8 cellular contexts compared by ENCODE assay signal in the genomic region with DNA sequence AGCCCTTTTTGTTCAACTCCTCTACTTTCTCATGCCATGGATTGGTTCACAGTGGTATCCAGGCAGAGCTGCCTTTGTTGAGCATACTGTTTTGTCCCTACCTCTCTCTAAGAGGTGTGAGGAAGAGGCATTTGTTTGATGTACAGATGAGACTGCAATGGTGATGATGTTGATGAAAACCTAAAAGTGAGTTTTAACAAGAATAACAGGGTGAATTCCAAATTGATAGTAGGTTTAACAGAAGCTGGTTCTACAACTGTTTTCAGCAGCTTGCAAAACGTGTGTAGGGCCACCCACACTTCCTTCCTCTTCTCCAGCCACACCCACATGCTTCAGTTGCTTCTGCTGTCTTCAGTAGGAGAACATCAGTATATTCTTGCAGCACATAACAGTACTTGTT. TPM values are rescaled to one million over a fixed set of nuclear protein-coding genes. Genes with fewer than 3 reads are reported as not detected.
A peak's percentile ranks its signal among the peaks of the same experiment; 100 is the strongest.
DNase-seq lines count a peak whose midpoint lies in the region; ATAC-seq and TF ChIP-seq lines count a peak whose summit lies in the region.

No MANE protein-coding gene starts in this region.

- peaks cover 31% of the 10 kb centered on the region for H3K4me1 Mint-ChIP-seq in MCF 10A (ENCODE audit: insufficient read depth, unreplicated experiment)
- peaks cover 29 to 65% of the 10 kb centered on the region in 2 donors for H3K4me1 Mint-ChIP-seq in stimulated activated naive B cell treated with anti-CD40 and anti-IgM and Interleukin-4, amounts not matched to agents 10 μg/mL and 1 μg/mL and 100 μg/mL, for 72 hours
- H3K4me1 Mint-ChIP-seq in GM23338, result peaks cover 10% of the 10 kb centered on the region; the same call in 2 of the 3 replicates

- no TSS peak for BruUV-seq in MCF 10A (replicated peaks; lab: Mats Ljungman, UMichigan)

- H2AFZ ChIP-seq in GM23338, result no peak overlapping the region

- no peak overlapping the region for H3K4me2 ChIP-seq in GM23338

- no peak overlapping the region for H3K4me3 ChIP-seq in breast epithelium
- H3K4me3 ChIP-seq in fibroblast of pulmonary artery (replicated peaks; ENCODE audit: low read depth, low read length), result no peak overlapping the region
- H3K4me3 ChIP-seq in GM23338, result no peak overlapping the region
- H3K4me3 ChIP-seq in BE2C (ENCODE audit: low read depth, low read length), result no peak overlapping the region

- TF ChIP-seq POLR2A in breast epithelium (IDR thresholded peaks at IDR 0.05), result no peak

- H3K9me3 Mint-ChIP-seq in MCF 10A (ENCODE audit: unreplicated experiment), result no peaks in the 10 kb centered on the region
- no peaks in the 10 kb centered on the region for H3K9me3 Mint-ChIP-seq in stimulated activated naive B cell treated with anti-CD40 and anti-IgM and Interleukin-4, amounts not matched to agents 10 μg/mL and 1 μg/mL and 100 μg/mL, for 72 hours
- no peaks in the 10 kb centered on the region for H3K9me3 Mint-ChIP-seq in GM23338

- ATAC-seq in HG03442 (IDR thresholded peaks at IDR 0.05; ENCODE audit: unreplicated experiment) (peak; percentile 83), GM23338 (no peak)
- ATAC-seq in stimulated activated naive B cell treated with anti-CD40 and anti-IgM and Interleukin-4, amounts not matched to agents 10 μg/mL and 1 μg/mL and 100 μg/mL, for 72 hours (replicated peaks), result peak; percentile 97 to 99

- H3K9me2 ChIP-seq in GM23338 (ENCODE audit: insufficient read depth), result no peaks in the 10 kb centered on the region

- H3K36me3 Mint-ChIP-seq in MCF 10A (ENCODE audit: insufficient read depth, unreplicated experiment) (no peaks in the 10 kb centered on the region), GM23338 (ENCODE audit: low read depth) (no peaks in the 10 kb centered on the region)
- peaks cover 8 to 14% of the 10 kb centered on the region in 2 donors for H3K36me3 Mint-ChIP-seq in stimulated activated naive B cell treated with anti-CD40 and anti-IgM and Interleukin-4, amounts not matched to agents 10 μg/mL and 1 μg/mL and 100 μg/mL, for 72 hours

- H3K4me1 ChIP-seq in breast epithelium (peaks cover 0 to 4% of the 10 kb centered on the region in 2 donors), GM23338 (ENCODE audit: insufficient read depth) (no peaks in the 10 kb centered on the region), BE2C (no peaks in the 10 kb centered on the region)

- TF ChIP-seq CTCF in MCF 10A (IDR thresholded peaks at IDR 0.05; ENCODE audit: unreplicated experiment) (no peak), breast epithelium (IDR thresholded peaks at IDR 0.05) (no peak), fibroblast of pulmonary artery (IDR thresholded peaks at IDR 0.05; ENCODE audit: low read length, missing control alignments) (no peak), GM23338 (conservative IDR thresholded peaks at IDR 0.05; ENCODE audit: low read depth in 2 of 2) (no peak), BE2C (IDR thresholded peaks at IDR 0.05; ENCODE audit: low read depth, low read length) (no peak)

- H3K27ac ChIP-seq in breast epithelium (no peak overlapping the region), GM23338 (ENCODE audit: low read depth) (no peak overlapping the region)

- H3K27ac Mint-ChIP-seq in MCF 10A (ENCODE audit: low read depth, unreplicated experiment) (no peak overlapping the region), GM23338 (no peak overlapping the region)
- no peak overlapping the region for H3K27ac Mint-ChIP-seq in stimulated activated naive B cell treated with anti-CD40 and anti-IgM and Interleukin-4, amounts not matched to agents 10 μg/mL and 1 μg/mL and 100 μg/mL, for 72 hours

- H3K27me3 Mint-ChIP-seq in MCF 10A (ENCODE audit: insufficient read depth, unreplicated experiment) (no peaks in the 10 kb centered on the region), GM23338 (ENCODE audit: insufficient read depth, low read depth, poor library complexity) (no peaks in the 10 kb centered on the region)
- H3K27me3 Mint-ChIP-seq in stimulated activated naive B cell treated with anti-CD40 and anti-IgM and Interleukin-4, amounts not matched to agents 10 μg/mL and 1 μg/mL and 100 μg/mL, for 72 hours, result no peaks in the 10 kb centered on the region

- CTCF ChIA-PET in MCF 10A (lab: Yijun Ruan, JAX), result interaction anchor here (0.6 to 2.1 kb wide), 4 partner anchors 12 to 335 kb away, joined by 3 to 4 read pairs (median 4); no protein-coding TSS in a partner anchor

- peaks cover 75% of the 10 kb centered on the region for H3K79me2 ChIP-seq in GM23338 (replicated peaks; ENCODE audit: insufficient read depth)

- POLR2A ChIA-PET in MCF 10A (lab: Yijun Ruan, JAX), result interaction anchor here (0.6 to 3.9 kb wide), 9 partner anchors 8 to 334 kb away, joined by 3 to 33 read pairs (median 3); a partner anchor contains a TSS

- H3K9me3 ChIP-seq in breast epithelium, result no peaks in the 10 kb centered on the region
- H3K9me3 ChIP-seq in BE2C, result no peaks in the 10 kb centered on the region

- H3K4me3 Mint-ChIP-seq in MCF 10A (ENCODE audit: unreplicated experiment) (no peak overlapping the region), GM23338 (no peak overlapping the region)
- H3K4me3 Mint-ChIP-seq in stimulated activated naive B cell treated with anti-CD40 and anti-IgM and Interleukin-4, amounts not matched to agents 10 μg/mL and 1 μg/mL and 100 μg/mL, for 72 hours, result peak overlapping the region; percentile 52 to 63

- H3F3A ChIP-seq in GM23338 (replicated peaks; ENCODE audit: low read depth), result no peaks in the 10 kb centered on the region

- H4K20me1 ChIP-seq in GM23338 (replicated peaks; ENCODE audit: insufficient read depth), result peaks cover 18% of the 10 kb centered on the region

- H3K36me3 ChIP-seq in breast epithelium (no peaks in the 10 kb centered on the region), GM23338 (ENCODE audit: insufficient read depth) (no peaks in the 10 kb centered on the region), BE2C (no peaks in the 10 kb centered on the region)

- intact Hi-C loops in MCF 10A (cut with micrococcal nuclease) (no loop called here), breast epithelium (cut with DNase I; ENCODE audit: low total_unique reads) (no loop called here)

- DNase-seq in MCF 10A (ENCODE audit: unreplicated experiment) (peak; percentile 33), breast epithelium (ENCODE audit: low spot score in 2 of 2) (no peak), fibroblast of pulmonary artery (ENCODE audit: low read depth) (peak; percentile 58), GM23338 (ENCODE audit: low spot score) (no peak), BE2C (no peak)
- peak; percentile 36 for DNase-seq in activated CD4-positive, CD25-positive, alpha-beta regulatory T cell treated with anti-CD3 and anti-CD28 coated beads, Interleukin-2, amount 50 U/mL, for 72 hours
- peak; percentile 18 for DNase-seq in stimulated activated naive B cell treated with anti-CD40 and anti-IgM and Interleukin-4, amounts not matched to agents 10 μg/mL and 1 μg/mL and 100 μg/mL, for 72 hours

- no peaks in the 10 kb centered on the region for H3K27me3 ChIP-seq in breast epithelium
- H3K27me3 ChIP-seq in GM23338 (ENCODE audit: insufficient read depth), result no peaks in the 10 kb centered on the region
- no peaks in the 10 kb centered on the region for H3K27me3 ChIP-seq in BE2C

TF ChIP-seq in GM23338, 12 proteins besides CTCF, POLR2A, EP300 and RAD21:
- TF ChIP-seq EZH2 (IDR thresholded peaks at IDR 0.05; ENCODE audit: low read depth, unreplicated experiment), result no peak

RNA-seq across cellular contexts. Expression of a gene that starts 10.2 kb away (rescaled TPM):
- total RNA-seq in MCF 10A (2022) (16.6 and 18.0 TPM in 2 replicates), breast epithelium (10 to 100 TPM; 52.0 to 84.9 (median 72.8) TPM)
- 16.9 and 18.8 TPM in 2 replicates for total RNA-seq in GM23338 (2014; rRNA removed; shearing (Covaris generic))
- polyA plus RNA-seq in GM23338 (2016; fragmentation: Nextera tagmentation; extraction: Ambion mirVana), result 5.5 and 6.8 TPM in 2 replicates
- 19.6 TPM for polyA plus RNA-seq in BE2C (2012; ENCODE audit: insufficient read depth, insufficient read length, low read depth)

Comparison
In these comparisons a context has a peak if more than half of its experiments do, and no peak if none do; other contexts are left out.
1. DNase-seq: peak in MCF 10A (single experiment), activated CD4-positive, CD25-positive, alpha-beta regulatory T cell treated with anti-CD3 and anti-CD28 coated beads, Interleukin-2, amount 50 U/mL, for 72 hours (single experiment), fibroblast of pulmonary artery (single experiment) and stimulated activated naive B cell treated with anti-CD40 and anti-IgM and Interleukin-4, amounts not matched to agents 10 μg/mL and 1 μg/mL and 100 μg/mL, for 72 hours (single experiment); none in breast epithelium (0 of 2), GM23338 (single experiment) and BE2C (single experiment).
2. H3K4me3 Mint-ChIP-seq: peak in stimulated activated naive B cell treated with anti-CD40 and anti-IgM and Interleukin-4, amounts not matched to agents 10 μg/mL and 1 μg/mL and 100 μg/mL, for 72 hours (2 of 2); none in MCF 10A (single experiment) and GM23338 (single experiment).